In the genomic region with DNA sequence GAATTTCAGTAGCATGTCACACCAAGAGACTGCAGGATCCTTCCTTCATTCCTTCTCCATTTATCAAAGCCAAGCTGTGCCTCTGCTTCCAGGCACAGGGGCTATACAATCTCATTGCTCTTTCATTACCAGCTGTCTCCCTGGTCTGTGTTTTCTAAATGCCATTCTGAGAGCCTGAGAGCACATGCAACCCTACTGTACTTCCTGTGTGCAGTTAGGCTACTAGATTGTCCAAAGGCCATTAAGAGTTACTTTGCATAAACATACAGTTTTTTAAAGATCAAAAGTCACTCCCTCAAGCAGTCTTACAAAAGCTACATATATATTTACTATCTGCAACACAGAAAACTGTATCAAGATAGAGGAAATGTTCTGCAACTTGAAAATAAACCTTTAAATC, we compare ENCODE assay signal across 27 cellular contexts.
"Had no signal": no experiment of that assay in that cellular context is flagged by ENCODE, and none has a peak within 500 bp of the region (broad histone marks: within the 10 kb centered on the region; RNA-seq: fewer than 3 reads in every experiment).

No MANE protein-coding gene starts in this region.

- DNase-seq: natural killer cell; occipital lobe; ovary; posterior cingulate gyrus; psoas muscle; spleen; stimulated activated CD4-positive, alpha-beta T cell treated with anti-CD3 and anti-CD28 coated beads, Interleukin-12 subunit alpha, Interleukin-12 subunit beta, amount 100 ng/mL, for 4 hours; stimulated activated CD4-positive, alpha-beta T cell treated with anti-CD3 and anti-CD28 coated beads, Interleukin-1b, Interleukin-23, amount 100 ng/mL, for 48 hours; stimulated activated CD4-positive, alpha-beta T cell treated with anti-CD3 and anti-CD28 coated beads, Interleukin-4, amount 100 ng/mL, for 1 hour; stimulated activated CD4-positive, alpha-beta T cell treated with anti-CD3 and anti-CD28 coated beads, Interleukin-4, amount 100 ng/mL, for 4 hours; stimulated activated CD8-positive, alpha-beta memory T cell treated with anti-CD3 and anti-CD28 coated beads, Interleukin-4, amount 100 ng/mL, for 48 hours; stimulated activated naive CD4-positive, alpha-beta T cell; stimulated activated naive CD8-positive, alpha-beta T cell treated with anti-CD3 and anti-CD28 coated beads, Interleukin-15, amount 100 ng/mL, for 72 hours; stimulated activated naive CD8-positive, alpha-beta T cell treated with anti-CD3 and anti-CD28 coated beads, Interleukin-15, Interleukin-2, amounts not matched to agents 100 U/mL and 50 U/mL, for 24 hours; substantia nigra; tibial artery; transverse colon; upper lobe of right lung; uterus had no signal

- H3K79me2 ChIP-seq: parathyroid adenoma had no signal

- H3K4me1 ChIP-seq: neural progenitor cell, parathyroid adenoma, psoas muscle, spleen, suprapubic skin, testis, tibial artery, transverse colon, upper lobe of right lung, uterus had no signal

- H3K4me3 ChIP-seq: neural progenitor cell, ovary, psoas muscle, skin epidermis, smooth muscle cell, spleen, suprapubic skin, testis, tibial artery, transverse colon, upper lobe of right lung, uterus had no signal

- H3K4me2 ChIP-seq: neural progenitor cell, smooth muscle cell had no signal

- H3K27ac ChIP-seq: neural progenitor cell, ovary, parathyroid adenoma, psoas muscle, skin epidermis, spleen, suprapubic skin, testis, tibial artery, transverse colon, upper lobe of right lung, uterus had no signal

- H2AFZ ChIP-seq: neural progenitor cell, parathyroid adenoma had no signal

- H3K36me3 ChIP-seq: neural progenitor cell, ovary, upper lobe of right lung, uterus had no signal

- H3K27me3 ChIP-seq: neural progenitor cell, ovary, spleen, suprapubic skin, testis, tibial artery, transverse colon, upper lobe of right lung, uterus had no signal

- H3K9me3 ChIP-seq: ovary, psoas muscle, spleen, suprapubic skin, testis, tibial artery, transverse colon, upper lobe of right lung, uterus had no signal

- H3K9ac ChIP-seq: neural progenitor cell, parathyroid adenoma had no signal

- ATAC-seq: natural killer cell; psoas muscle; sciatic nerve; stimulated activated memory B cell treated with anti-CD40 and anti-IgM and Interleukin-4, amounts not matched to agents 10 μg/mL and 1 μg/mL and 100 μg/mL, for 72 hours; stimulated activated naive CD8-positive, alpha-beta T cell treated with anti-CD3 and anti-CD28 coated beads, Interleukin-15, amount 100 ng/mL, for 72 hours; stimulated activated naive CD8-positive, alpha-beta T cell treated with anti-CD3 and anti-CD28 coated beads, Interleukin-15, Interleukin-2, amounts not matched to agents 100 U/mL and 50 U/mL, for 24 hours; upper lobe of right lung had no signal
